ENCODE assay signal across 9 cellular contexts in the genomic region with DNA sequence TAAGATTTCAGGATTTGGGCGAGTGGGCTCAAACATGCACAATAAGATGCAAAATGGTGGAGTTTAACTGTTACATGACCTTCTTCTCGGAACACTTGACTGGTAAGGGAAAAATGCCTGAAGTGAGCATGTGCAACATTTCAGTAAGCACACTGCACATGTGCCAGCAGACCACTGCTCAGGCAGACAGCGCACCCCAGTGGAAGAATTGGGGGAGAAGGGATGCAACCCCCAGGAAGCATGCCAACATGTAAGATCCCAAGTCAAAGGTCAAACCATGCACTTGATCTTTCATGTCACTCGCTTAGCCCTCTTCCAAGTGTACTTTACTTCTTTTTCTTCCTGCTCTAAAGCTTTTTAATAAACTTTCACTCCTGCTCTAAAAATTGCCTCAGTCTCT.
A peak's percentile ranks its signal among the peaks of the same experiment; 100 is the strongest.
DNase-seq lines count a peak whose midpoint lies in the region; ATAC-seq and TF ChIP-seq lines count a peak whose summit lies in the region.
"Had no signal": no experiment of that assay in that cellular context is flagged by ENCODE, and none has a peak within 500 bp of the region (broad histone marks: within the 10 kb centered on the region; RNA-seq: fewer than 3 reads in every experiment).

No MANE protein-coding gene starts in this region.

- H3K4me3 Mint-ChIP-seq in H9 (no peak overlapping the region), endothelial cell (ENCODE audit: unreplicated experiment) (no peak overlapping the region)

- H3K4me2 ChIP-seq in H9 (ENCODE audit: insufficient read depth, insufficient read length, low read length) = no peak overlapping the region
- H3K4me2 ChIP-seq: A549 had no signal

- H3T11ph ChIP-seq in H9 (ENCODE audit: low read length) = no peak overlapping the region

- no peak overlapping the region for H4K91ac ChIP-seq in H9 (ENCODE audit: insufficient read length, low read depth, low read length)

- H3K27me3 ChIP-seq in H9 (ENCODE audit: insufficient read depth, low read length) (no peaks in the 10 kb centered on the region), esophagus squamous epithelium (no peaks in the 10 kb centered on the region), gastroesophageal sphincter (no peaks in the 10 kb centered on the region)

- no peak overlapping the region for H3K18ac ChIP-seq in H9 (ENCODE audit: insufficient read length, low read depth, low read length)

- no peak overlapping the region for H3K14ac ChIP-seq in H9 (ENCODE audit: insufficient read depth, low read length)

- H3K9me3 ChIP-seq in H9 (ENCODE audit: control insufficient read depth, low read depth, low read length) (no peaks in the 10 kb centered on the region), esophagus squamous epithelium (no peaks in the 10 kb centered on the region), gastroesophageal sphincter (peaks cover 0 to 18% (median 0%) of the 10 kb centered on the region in 3 donors)
- H3K9me3 ChIP-seq: A549 had no signal

- no peak for TF ChIP-seq EP300 in gastroesophageal sphincter (IDR thresholded peaks at IDR 0.05)

- H3K23ac ChIP-seq in H9 (ENCODE audit: insufficient read length, low read depth, low read length) = no peak overlapping the region

- H3K79me2 ChIP-seq in H9 (ENCODE audit: insufficient read depth, low read length) = no peaks in the 10 kb centered on the region

- no peaks in the 10 kb centered on the region for H3K79me1 ChIP-seq in H9 (ENCODE audit: insufficient read depth, low read depth, low read length, poor library complexity, severe bottlenecking)

- intact Hi-C loops in esophagus squamous epithelium (cut with DNase I) = no loop called here

- H3K4ac ChIP-seq in H9 (ENCODE audit: low read depth, low read length) = no peak overlapping the region

- H2AK5ac ChIP-seq in H9 (ENCODE audit: insufficient read length, low read length) = no peak overlapping the region

- no peak for ATAC-seq in gastroesophageal sphincter
- ATAC-seq: A549 had no signal

- H3K9me3 Mint-ChIP-seq in H9 = peaks cover 17 to 20% of the 10 kb centered on the region in 2 experiments
- peaks cover 5% of the 10 kb centered on the region for H3K9me3 Mint-ChIP-seq in endothelial cell (ENCODE audit: unreplicated experiment)

- H4K8ac ChIP-seq in H9 (replicated peaks; ENCODE audit: insufficient read length, low read depth, low read length) = no peak overlapping the region

- H3K4me3 ChIP-seq in esophagus squamous epithelium (no peak overlapping the region), gastroesophageal sphincter (no peak overlapping the region)
- H3K4me3 ChIP-seq: A549 had no signal

- H2BK5ac ChIP-seq in H9 (ENCODE audit: insufficient read length, low read length) = no peak overlapping the region

- H3K27ac Mint-ChIP-seq in H9 = no peak overlapping the region
- H3K27ac Mint-ChIP-seq in endothelial cell (ENCODE audit: unreplicated experiment) = no peak overlapping the region

- H3K56ac ChIP-seq in H9 (ENCODE audit: insufficient read length, low read depth, low read length) = no peak overlapping the region

- no peak overlapping the region for H2BK20ac ChIP-seq in H9 (ENCODE audit: low read depth, low read length, poor library complexity, severe bottlenecking)

- no peak for TF ChIP-seq POLR2A in esophagus squamous epithelium (IDR thresholded peaks at IDR 0.05)
- TF ChIP-seq POLR2A in gastroesophageal sphincter (IDR thresholded peaks at IDR 0.05) = no peak

- H3K36me3 Mint-ChIP-seq in H9 (ENCODE audit: insufficient read depth in 1 of 3, low read depth in 3 of 3) (peaks cover 7 to 23% (median 11%) of the 10 kb centered on the region in 3 experiments; a peak in 6 of 7 replicates), endothelial cell (ENCODE audit: low read depth, unreplicated experiment) (peaks cover 12% of the 10 kb centered on the region)

- H3K27ac ChIP-seq in H9 (ENCODE audit: insufficient read length, low read depth, low read length) (no peak overlapping the region), esophagus squamous epithelium (no peak overlapping the region), gastroesophageal sphincter (no peak overlapping the region)
- H3K27ac ChIP-seq: A549 had no signal

- no peaks in the 10 kb centered on the region for H3K23me2 ChIP-seq in H9 (ENCODE audit: insufficient read length, low read depth, low read length, poor library complexity, severe bottlenecking)

- H3K4me1 ChIP-seq in H9 (ENCODE audit: insufficient read depth, low read length) = no peaks in the 10 kb centered on the region
- H3K4me1 ChIP-seq in esophagus squamous epithelium = no peaks in the 10 kb centered on the region
- H3K4me1 ChIP-seq in gastroesophageal sphincter = no peaks in the 10 kb centered on the region
- H3K4me1 ChIP-seq: A549 had no signal

- no peak overlapping the region for H2AFZ ChIP-seq in H9 (ENCODE audit: low read length)

- H4K20me1 ChIP-seq in H9 (ENCODE audit: control insufficient read depth, insufficient read depth, insufficient read length) = no peaks in the 10 kb centered on the region

- H2BK120ac ChIP-seq in H9 (ENCODE audit: low read depth, low read length, poor library complexity, severe bottlenecking) = no peak overlapping the region

- H2BK15ac ChIP-seq in H9 (ENCODE audit: low read depth, low read length) = no peak overlapping the region

- H3K27me3 Mint-ChIP-seq in H9 (ENCODE audit: low read depth) = peaks cover 4% of the 10 kb centered on the region; the same call in 1 of the 2 replicates
- H3K27me3 Mint-ChIP-seq in endothelial cell (ENCODE audit: unreplicated experiment) = peaks cover 2% of the 10 kb centered on the region

- H2BK12ac ChIP-seq in H9 (ENCODE audit: insufficient read length, low read depth, low read length) = no peak overlapping the region

- DNase-seq in NCI-H1436 (lab: John Stamatoyannopoulos, UW) (peak; percentile 13), NCI-H1436 treated with DMSO at 0.1 percent for 48 hours (lab: John Stamatoyannopoulos, UW) (no peak), H9 (peak; percentile 57), NCI-H510A (lab: John Stamatoyannopoulos, UW) (peak; percentile 8), endothelial cell (ENCODE audit: low spot score) (peak; percentile 66), GM03348 (ENCODE audit: low spot score) (no peak), esophagus squamous epithelium (lab: John Stamatoyannopoulos, UW) (no peak)

- H3K4me1 Mint-ChIP-seq in H9 (peaks cover 10 to 12% of the 10 kb centered on the region in 2 experiments), endothelial cell (ENCODE audit: unreplicated experiment) (peaks cover 32% of the 10 kb centered on the region)

- H3K36me3 ChIP-seq in esophagus squamous epithelium = no peaks in the 10 kb centered on the region
- H3K36me3 ChIP-seq in gastroesophageal sphincter = no peaks in the 10 kb centered on the region

- no peak overlapping the region for H4K5ac ChIP-seq in H9 (ENCODE audit: insufficient read length, low read depth, low read length)

- TF ChIP-seq CTCF in H9 (conservative IDR thresholded peaks at IDR 0.05) (peak; percentile 82), endothelial cell (IDR thresholded peaks at IDR 0.05; ENCODE audit: unreplicated experiment) (peak; percentile 27), esophagus squamous epithelium (IDR thresholded peaks at IDR 0.05) (no peak), gastroesophageal sphincter (IDR thresholded peaks at IDR 0.05) (no peak)

- H3K9ac ChIP-seq in H9 (ENCODE audit: extremely low read depth, insufficient read length, low read length) = no peak overlapping the region

- WGBS in H9 (ENCODE audit: extremely low coverage, insufficient read length, low lambda C conversion rate) = no CpG with 5 or more reads among the region's 4 CpGs
- 55 to 74% methylated on average over 4 of the region's 4 CpGs for WGBS in esophagus squamous epithelium, 2 donors
- WGBS in gastroesophageal sphincter (ENCODE audit: low coverage in 1 of 2), 2 donors = 67 to 74% methylated on average over 3 to 4 of the region's 4 CpGs

Comparison
In these comparisons a context has a peak if more than half of its experiments do, and no peak if none do; other contexts are left out.
1. DNase-seq: peak in NCI-H1436 (single experiment), H9 (single experiment), NCI-H510A (single experiment) and endothelial cell (single experiment); none in NCI-H1436 treated with DMSO at 0.1 percent for 48 hours (single experiment), GM03348 (single experiment) and esophagus squamous epithelium (single experiment).
2. CTCF ChIP-seq: peak in H9 (single experiment) and endothelial cell (single experiment); none in esophagus squamous epithelium (0 of 6) and gastroesophageal sphincter (0 of 4).